Comparison of ENCODE assay signal across 8 cellular contexts in the genomic region with DNA sequence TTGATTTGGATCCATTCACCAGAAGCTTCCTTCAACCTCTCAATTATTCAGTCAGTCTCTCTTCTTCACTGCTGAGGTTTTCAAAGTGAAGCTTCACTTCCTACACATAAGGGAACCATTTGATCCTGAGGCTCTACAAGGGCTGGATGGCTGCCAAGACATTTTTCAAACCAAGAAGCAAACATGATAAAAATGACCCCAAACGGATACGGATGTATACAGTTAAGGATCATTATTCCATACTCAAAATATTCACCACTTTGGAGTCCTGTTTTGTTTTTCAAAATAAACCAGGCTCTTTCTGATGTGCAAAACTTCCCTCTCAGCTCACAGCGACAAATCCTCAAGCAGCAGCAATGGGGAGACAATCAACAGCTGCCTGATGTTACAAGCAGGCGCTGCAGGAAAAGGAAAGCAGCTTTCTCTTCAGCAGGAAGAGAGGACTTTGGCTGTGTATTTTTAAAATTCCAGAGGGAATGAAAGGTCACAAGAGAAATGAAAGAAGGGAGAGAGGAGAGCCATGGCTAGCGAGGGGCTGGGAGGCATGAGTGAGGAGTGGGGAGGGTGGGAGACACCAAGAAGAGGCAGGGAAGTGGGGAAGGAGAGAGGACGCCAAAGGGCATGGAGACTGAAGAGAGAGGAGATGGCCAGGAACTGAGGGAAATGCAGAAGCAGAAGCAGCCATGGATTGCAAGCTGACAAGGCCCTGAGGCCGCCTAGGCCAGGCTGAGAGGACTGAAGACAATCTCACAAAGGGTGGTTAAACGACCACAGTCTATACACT.
DNase-seq lines count a peak whose midpoint lies in the region; ATAC-seq and TF ChIP-seq lines count a peak whose summit lies in the region.

No MANE protein-coding gene starts in this region.

- no peak overlapping the region for H3K23ac ChIP-seq in H9 (ENCODE audit: insufficient read length, low read depth, low read length)

- no peaks in the 10 kb centered on the region for H3K36me3 ChIP-seq in ACC112 (ENCODE audit: insufficient read depth, low read length)
- peaks cover 3% of the 10 kb centered on the region for H3K36me3 ChIP-seq in left ventricle myocardium inferior

- H2BK120ac ChIP-seq in H9 (ENCODE audit: low read depth, low read length, poor library complexity, severe bottlenecking): no peak overlapping the region

- no peak overlapping the region for H3T11ph ChIP-seq in H9 (ENCODE audit: low read length)

- H3K79me1 ChIP-seq in H9 (ENCODE audit: insufficient read depth, low read depth, low read length, poor library complexity, severe bottlenecking): no peaks in the 10 kb centered on the region

- H3K14ac ChIP-seq in H9 (ENCODE audit: insufficient read depth, low read length): peak overlapping the region; percentile 79; the same call in 1 of the 2 replicates

- peak overlapping the region; percentile 55 for H3K9ac ChIP-seq in H9 (ENCODE audit: extremely low read depth, insufficient read length, low read length)

- H3K4me3 ChIP-seq in ACC112 (ENCODE audit: low read depth, low read length) (peak overlapping the region; percentile 17), left ventricle myocardium inferior (peak overlapping the region; percentile 7)

- H4K91ac ChIP-seq in H9 (ENCODE audit: insufficient read length, low read depth, low read length): no peak overlapping the region

- no peak overlapping the region for H3K18ac ChIP-seq in H9 (ENCODE audit: insufficient read length, low read depth, low read length)

- ATAC-seq in activated naive CD4-positive, alpha-beta T cell treated with anti-CD3 and anti-CD28 coated beads, Interleukin-2, amount 50 U/mL, for 72 hours: peak; percentile 50 to 55
- ATAC-seq in sciatic nerve: peak; percentile 76

- H2AK5ac ChIP-seq in H9 (ENCODE audit: insufficient read length, low read length): peak overlapping the region; percentile 62

- H3K79me2 ChIP-seq in ACC112 (ENCODE audit: control insufficient read depth, insufficient read depth, low read length, unreplicated experiment) (no peaks in the 10 kb centered on the region), H9 (ENCODE audit: insufficient read depth, low read length) (0 out of 2 replicates have a peak, but pooled peaks cover 2% of the 10 kb centered on the region)

- no peaks in the 10 kb centered on the region for H3K27me3 Mint-ChIP-seq in H9 (ENCODE audit: low read depth)

- H2BK5ac ChIP-seq in H9 (ENCODE audit: insufficient read length, low read length): peak overlapping the region; percentile 80

- H3K4me1 ChIP-seq in ACC112 (ENCODE audit: control insufficient read depth, insufficient read depth, low read length, unreplicated experiment) (peaks cover 16% of the 10 kb centered on the region), H9 (ENCODE audit: insufficient read depth, low read length) (peaks cover 20% of the 10 kb centered on the region; the same call in 1 of the 2 replicates), left ventricle myocardium inferior (peaks cover 69% of the 10 kb centered on the region)

- H3K9me3 Mint-ChIP-seq in H9: no peaks in the 10 kb centered on the region
- no peaks in the 10 kb centered on the region for H3K9me3 Mint-ChIP-seq in activated naive CD4-positive, alpha-beta T cell treated with anti-CD3 and anti-CD28 coated beads, Interleukin-2, amount 50 U/mL, for 72 hours

- DNase-seq in H9 (no peak), left ventricle myocardium inferior (no peak), sciatic nerve (ENCODE audit: low spot score) (no peak), NOMO-1 (lab: John Stamatoyannopoulos, UW; ENCODE audit: unreplicated experiment in 2 of 2) (no peak), NCI-H1436 (lab: John Stamatoyannopoulos, UW) (no peak), GM20000 (ENCODE audit: low spot score) (no peak)
- DNase-seq in activated naive CD4-positive, alpha-beta T cell treated with anti-CD3 and anti-CD28 coated beads, Interleukin-2, amount 50 U/mL, for 72 hours (ENCODE audit: low spot score in 2 of 2): no peak

- no peak overlapping the region for H3K4ac ChIP-seq in H9 (ENCODE audit: low read depth, low read length)

- WGBS in H9 (ENCODE audit: extremely low coverage, insufficient read length, low lambda C conversion rate): no CpG with 5 or more reads among the region's 8 CpGs

- peaks cover 0 to 8% (median 3%) of the 10 kb centered on the region in 3 experiments; a peak in 3 of 7 replicates for H3K36me3 Mint-ChIP-seq in H9 (ENCODE audit: insufficient read depth in 1 of 3, low read depth in 3 of 3)
- peaks cover 0 to 5% of the 10 kb centered on the region in 2 donors for H3K36me3 Mint-ChIP-seq in activated naive CD4-positive, alpha-beta T cell treated with anti-CD3 and anti-CD28 coated beads, Interleukin-2, amount 50 U/mL, for 72 hours

- no peak overlapping the region for H4K5ac ChIP-seq in H9 (ENCODE audit: insufficient read length, low read depth, low read length)

- H4K8ac ChIP-seq in H9 (replicated peaks; ENCODE audit: insufficient read length, low read depth, low read length): no peak overlapping the region

- TF ChIP-seq CTCF in H9 (conservative IDR thresholded peaks at IDR 0.05) (no peak), left ventricle myocardium inferior (IDR thresholded peaks at IDR 0.05; ENCODE audit: borderline replicate concordance) (no peak), GM20000 (IDR thresholded peaks at IDR 0.05; ENCODE audit: extremely low read depth, missing control alignments) (no peak)

- peak overlapping the region; percentile 41 for H2AFZ ChIP-seq in ACC112 (ENCODE audit: low read length, unreplicated experiment)
- no peak overlapping the region for H2AFZ ChIP-seq in H9 (ENCODE audit: low read length)

- no peaks in the 10 kb centered on the region for H4K20me1 ChIP-seq in H9 (ENCODE audit: control insufficient read depth, insufficient read depth, insufficient read length)

- H3K27me3 ChIP-seq in ACC112 (ENCODE audit: insufficient read depth, low read length) (no peaks in the 10 kb centered on the region), H9 (ENCODE audit: insufficient read depth, low read length) (no peaks in the 10 kb centered on the region; the same call in 1 of the 2 replicates), left ventricle myocardium inferior (ENCODE audit: low read depth) (no peaks in the 10 kb centered on the region)

- peak overlapping the region in 1 of 2 experiments; percentile 57; a peak in 3 of 5 replicates for H3K4me3 Mint-ChIP-seq in H9

- intact Hi-C loops in left ventricle myocardium inferior (cut with micrococcal nuclease): no loop called here
- intact Hi-C loops in sciatic nerve (cut with DNase I): no loop called here

- H3K4me2 ChIP-seq in H9 (ENCODE audit: insufficient read depth, insufficient read length, low read length): no peak overlapping the region

- no peak overlapping the region for H2BK15ac ChIP-seq in H9 (ENCODE audit: low read depth, low read length)

- H2BK20ac ChIP-seq in H9 (ENCODE audit: low read depth, low read length, poor library complexity, severe bottlenecking): no peak overlapping the region

- H3K27ac ChIP-seq in ACC112 (ENCODE audit: low read depth, low read length) (peak overlapping the region; percentile 61), H9 (ENCODE audit: insufficient read length, low read depth, low read length) (peak overlapping the region; percentile 78), left ventricle myocardium inferior (replicated peaks) (peak overlapping the region; percentile 87)

- no peak overlapping the region for H3K56ac ChIP-seq in H9 (ENCODE audit: insufficient read length, low read depth, low read length)

- H3K9me3 ChIP-seq in H9 (ENCODE audit: control insufficient read depth, low read depth, low read length) (no peaks in the 10 kb centered on the region), left ventricle myocardium inferior (replicated peaks) (no peaks in the 10 kb centered on the region)

- peaks cover 77 to 81% of the 10 kb centered on the region in 2 experiments for H3K4me1 Mint-ChIP-seq in H9

- peak overlapping the region; percentile 97 to 99 (median 99) for H3K27ac Mint-ChIP-seq in H9
- H3K27ac Mint-ChIP-seq in activated naive CD4-positive, alpha-beta T cell treated with anti-CD3 and anti-CD28 coated beads, Interleukin-2, amount 50 U/mL, for 72 hours: peak overlapping the region; percentile 38 to 67

- H3K23me2 ChIP-seq in H9 (ENCODE audit: insufficient read length, low read depth, low read length, poor library complexity, severe bottlenecking): no peaks in the 10 kb centered on the region

- H2BK12ac ChIP-seq in H9 (ENCODE audit: insufficient read length, low read depth, low read length): no peak overlapping the region
